In the genomic region with DNA sequence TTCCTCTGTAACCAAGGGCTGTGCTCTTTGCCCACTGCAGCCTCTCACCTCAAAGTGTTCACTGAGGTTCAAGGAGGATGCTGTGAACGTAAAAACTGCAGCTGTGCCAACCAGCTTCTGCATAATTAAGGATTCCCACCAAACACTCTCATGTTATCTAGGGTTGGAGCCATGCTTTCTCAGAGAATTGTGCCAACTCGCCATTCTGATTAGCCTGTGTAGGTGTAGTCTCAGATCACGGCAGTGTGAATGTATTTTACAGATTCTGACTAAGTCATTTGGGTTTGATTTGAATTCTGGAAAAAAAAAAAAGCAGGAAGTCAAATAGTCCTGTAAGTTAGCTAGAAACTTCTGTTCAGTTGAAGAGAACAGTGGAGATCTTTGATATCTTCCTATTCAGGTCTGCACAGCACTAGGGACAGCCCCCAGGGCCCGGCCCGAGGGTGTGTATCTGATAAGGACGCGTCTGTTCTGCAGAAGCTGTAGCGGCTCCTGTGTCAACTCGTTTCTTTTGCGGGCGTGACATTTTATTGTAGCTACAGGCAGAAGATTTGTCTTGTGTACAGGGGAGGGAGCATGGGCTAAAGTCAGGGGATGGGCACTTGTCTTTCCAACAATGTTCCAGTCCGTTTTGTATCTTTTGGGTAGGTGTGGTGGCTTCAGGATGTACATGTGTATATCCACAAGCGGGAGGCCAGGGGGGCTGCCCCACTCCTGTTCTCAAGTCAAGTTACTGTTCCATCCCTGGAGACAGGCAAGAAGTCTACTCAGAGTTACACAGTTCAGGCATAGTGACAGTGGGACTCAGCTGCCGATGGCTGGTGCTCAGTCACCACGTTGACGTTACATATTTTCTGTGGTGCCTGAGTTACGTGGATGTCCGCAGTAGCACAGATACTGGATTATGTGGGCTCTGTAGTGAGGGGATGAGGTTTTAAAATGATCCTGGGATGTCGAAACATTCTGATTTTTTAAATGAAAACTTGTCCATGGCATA, we compare ENCODE assay signal across 1 cellular context.
TF ChIP-seq lines count a peak whose summit lies in the region.

No MANE protein-coding gene starts in this region.

TF ChIP-seq in K562, 482 proteins besides CTCF, POLR2A, EP300 and RAD21:
- no peak for TF ChIP-seq TFAM (CRISPR knock-in tag; conservative IDR thresholded peaks at IDR 0.05)
- TF ChIP-seq ZFP36 (IDR thresholded peaks at IDR 0.05; ENCODE audit: low read depth, low read length, partially characterized antibody): peak; percentile 7
TF ChIP-seq in K562: peak in this region for 1.
